Comparison of ENCODE assay signal across 17 cellular contexts in the genomic region with DNA sequence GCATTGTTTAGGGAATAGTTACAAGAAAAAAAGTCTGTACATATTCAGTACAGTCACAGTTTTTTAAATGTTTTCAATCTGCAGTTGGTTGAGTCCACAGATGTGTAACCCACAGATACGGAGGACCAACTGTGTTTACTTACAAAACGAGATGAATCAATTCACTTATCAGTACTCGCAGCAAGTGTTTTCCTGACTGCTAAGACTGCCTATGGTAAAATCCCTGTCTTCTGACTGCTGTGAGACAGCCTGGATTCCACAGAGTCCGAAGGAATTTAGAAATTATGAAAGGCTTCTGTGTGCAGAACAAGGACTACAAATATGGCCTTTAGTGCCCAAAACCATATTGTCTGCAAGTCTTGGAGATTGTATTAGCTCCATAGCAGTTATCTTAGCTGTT. TPM values are rescaled to one million over a fixed set of nuclear protein-coding genes. Genes with fewer than 3 reads are reported as not detected.
DNase-seq lines count a peak whose midpoint lies in the region; ATAC-seq and TF ChIP-seq lines count a peak whose summit lies in the region.
"Had no signal": no experiment of that assay in that cellular context is flagged by ENCODE, and none has a peak within 500 bp of the region (broad histone marks: within the 10 kb centered on the region; RNA-seq: fewer than 3 reads in every experiment).

No MANE protein-coding gene starts in this region.

- no peak for TF ChIP-seq EP300 in sigmoid colon (IDR thresholded peaks at IDR 0.05)

- no peak overlapping the region for H3K4me3 ChIP-seq in fibroblast of the aortic adventitia (ENCODE audit: low read depth, low read length)
- no peak overlapping the region for H3K4me3 ChIP-seq in sigmoid colon
- H3K4me3 ChIP-seq: A549, colonic mucosa, lung had no signal

- peak; percentile 39 for DNase-seq in activated CD8-positive, alpha-beta memory T cell treated with anti-CD3 and anti-CD28 coated beads, Interleukin-2, amount 10 ng/mL, durations not matched to agents 7 days and 5 days
- DNase-seq in activated CD8-positive, alpha-beta memory T cell treated with anti-CD3 and anti-CD28 coated beads, Interleukin-2, amount 50 U/mL, for 48 hours = no peak
- no peak for DNase-seq in activated T-helper 2 cell treated with anti-CD3 and anti-CD28 coated beads, Interferon-gamma antibody, Interleukin-2, Interleukin-4, amounts not matched to agents 10 μg/mL and 5 μg/mL and 100 μg/mL, durations not matched to agents 14 hours and 24 hours and 36 hours (ENCODE audit: low spot score)
- peak; percentile 45 for DNase-seq in fibroblast of the aortic adventitia (ENCODE audit: low read depth)
- no peak for DNase-seq in sigmoid colon
- no peak for DNase-seq in NCI-H446 treated with DMSO at 0.1 percent for 48 hours (lab: John Stamatoyannopoulos, UW)
- no peak for DNase-seq in HuH-7 (ENCODE audit: low spot score)
- no peak for DNase-seq in inferior parietal cortex (ENCODE audit: extremely low spot score)
- DNase-seq: colonic mucosa; EL; KBM-7; NCI-H2107; posterior cingulate gyrus; stimulated activated CD4-positive, alpha-beta T cell treated with anti-CD3 and anti-CD28 coated beads, Interleukin-4, amount 100 ng/mL, for 24 hours; T-helper 9 cell had no signal

- H3K4me1 ChIP-seq in sigmoid colon = peaks cover 0 to 19% (median 2%) of the 10 kb centered on the region in 4 donors
- H3K4me1 ChIP-seq: A549, colonic mucosa had no signal

- H3K4me3 Mint-ChIP-seq in activated CD8-positive, alpha-beta memory T cell treated with anti-CD3 and anti-CD28 coated beads, Interleukin-2, amount 10 ng/mL, durations not matched to agents 7 days and 5 days = peak overlapping the region; percentile 52
- H3K4me3 Mint-ChIP-seq in activated T-helper 2 cell treated with anti-CD3 and anti-CD28 coated beads, Interferon-gamma antibody, Interleukin-2, Interleukin-4, amounts not matched to agents 10 μg/mL and 5 μg/mL and 100 μg/mL, durations not matched to agents 14 hours and 24 hours and 36 hours (ENCODE audit: low read depth) = no peak overlapping the region

- H3K4me1 Mint-ChIP-seq in activated CD8-positive, alpha-beta memory T cell treated with anti-CD3 and anti-CD28 coated beads, Interleukin-2, amount 10 ng/mL, durations not matched to agents 7 days and 5 days = peaks cover 93% of the 10 kb centered on the region
- peaks cover 85% of the 10 kb centered on the region for H3K4me1 Mint-ChIP-seq in activated T-helper 2 cell treated with anti-CD3 and anti-CD28 coated beads, Interferon-gamma antibody, Interleukin-2, Interleukin-4, amounts not matched to agents 10 μg/mL and 5 μg/mL and 100 μg/mL, durations not matched to agents 14 hours and 24 hours and 36 hours (ENCODE audit: low read depth)

- CTCF ChIA-PET in activated CD8-positive, alpha-beta memory T cell treated with anti-CD3 and anti-CD28 coated beads, Interleukin-2, amount 10 ng/mL, durations not matched to agents 7 days and 5 days (lab: Charles Lee) = interaction anchor here (0.7 to 1.8 kb wide), 5 partner anchors 9 to 44 kb away, joined by 3 to 9 read pairs (median 4); no protein-coding TSS in a partner anchor

- H3K9me3 Mint-ChIP-seq in activated CD8-positive, alpha-beta memory T cell treated with anti-CD3 and anti-CD28 coated beads, Interleukin-2, amount 10 ng/mL, durations not matched to agents 7 days and 5 days (ENCODE audit: low read depth) = no peaks in the 10 kb centered on the region
- no peaks in the 10 kb centered on the region for H3K9me3 Mint-ChIP-seq in activated T-helper 2 cell treated with anti-CD3 and anti-CD28 coated beads, Interferon-gamma antibody, Interleukin-2, Interleukin-4, amounts not matched to agents 10 μg/mL and 5 μg/mL and 100 μg/mL, durations not matched to agents 14 hours and 24 hours and 36 hours

- TF ChIP-seq POLR2A in sigmoid colon (IDR thresholded peaks at IDR 0.05) = no peak

- H3K36me3 Mint-ChIP-seq in activated CD8-positive, alpha-beta memory T cell treated with anti-CD3 and anti-CD28 coated beads, Interleukin-2, amount 10 ng/mL, durations not matched to agents 7 days and 5 days = peaks cover 33% of the 10 kb centered on the region
- peaks cover 42% of the 10 kb centered on the region for H3K36me3 Mint-ChIP-seq in activated T-helper 2 cell treated with anti-CD3 and anti-CD28 coated beads, Interferon-gamma antibody, Interleukin-2, Interleukin-4, amounts not matched to agents 10 μg/mL and 5 μg/mL and 100 μg/mL, durations not matched to agents 14 hours and 24 hours and 36 hours (ENCODE audit: low read depth)

- H3K27ac ChIP-seq in sigmoid colon = peak overlapping the region in 3 of 4 donors; percentile 2 to 23 (median 11)
- H3K27ac ChIP-seq: A549, colonic mucosa had no signal

- no peaks in the 10 kb centered on the region for H3K9me3 ChIP-seq in sigmoid colon
- H3K9me3 ChIP-seq: A549, colonic mucosa had no signal

- no peak for ATAC-seq in activated CD8-positive, alpha-beta memory T cell treated with anti-CD3 and anti-CD28 coated beads, Interleukin-2, amount 10 ng/mL, durations not matched to agents 7 days and 5 days
- ATAC-seq: A549 had no signal

- no peaks in the 10 kb centered on the region for H3K36me3 ChIP-seq in sigmoid colon
- H3K36me3 ChIP-seq: colonic mucosa had no signal

- 51 to 67% methylated on average over 4 of the region's 4 CpGs for WGBS in sigmoid colon, 2 donors

- TF ChIP-seq CTCF in fibroblast of the aortic adventitia (IDR thresholded peaks at IDR 0.05; ENCODE audit: insufficient read depth, low read length) (no peak), sigmoid colon (IDR thresholded peaks at IDR 0.05) (no peak)

- intact Hi-C loops in activated T-helper 2 cell treated with anti-CD3 and anti-CD28 coated beads, Interferon-gamma antibody, Interleukin-2, Interleukin-4, amounts not matched to agents 10 μg/mL and 5 μg/mL and 100 μg/mL, durations not matched to agents 14 hours and 24 hours and 36 hours (cut with micrococcal nuclease) = no loop called here
- intact Hi-C loops in sigmoid colon (cut with DNase I) = no loop called here

- H3K27me3 ChIP-seq in sigmoid colon = no peaks in the 10 kb centered on the region
- H3K27me3 ChIP-seq: colonic mucosa had no signal

- H3K27me3 Mint-ChIP-seq in activated CD8-positive, alpha-beta memory T cell treated with anti-CD3 and anti-CD28 coated beads, Interleukin-2, amount 10 ng/mL, durations not matched to agents 7 days and 5 days = no peaks in the 10 kb centered on the region
- H3K27me3 Mint-ChIP-seq in activated T-helper 2 cell treated with anti-CD3 and anti-CD28 coated beads, Interferon-gamma antibody, Interleukin-2, Interleukin-4, amounts not matched to agents 10 μg/mL and 5 μg/mL and 100 μg/mL, durations not matched to agents 14 hours and 24 hours and 36 hours (ENCODE audit: low read depth) = no peaks in the 10 kb centered on the region

- peak overlapping the region; percentile 94 for H3K27ac Mint-ChIP-seq in activated CD8-positive, alpha-beta memory T cell treated with anti-CD3 and anti-CD28 coated beads, Interleukin-2, amount 10 ng/mL, durations not matched to agents 7 days and 5 days
- peak overlapping the region; percentile 68 for H3K27ac Mint-ChIP-seq in activated T-helper 2 cell treated with anti-CD3 and anti-CD28 coated beads, Interferon-gamma antibody, Interleukin-2, Interleukin-4, amounts not matched to agents 10 μg/mL and 5 μg/mL and 100 μg/mL, durations not matched to agents 14 hours and 24 hours and 36 hours

RNA-seq across cellular contexts. Expression of gene C1QTNF9, which starts 45.7 kb away (rescaled TPM):
- total RNA-seq in activated CD8-positive, alpha-beta memory T cell treated with anti-CD3 and anti-CD28 coated beads, Interleukin-2, amount 10 ng/mL, durations not matched to agents 7 days and 5 days = not detected
- total RNA-seq in activated T-helper 2 cell treated with anti-CD3 and anti-CD28 coated beads, Interferon-gamma antibody, Interleukin-2, Interleukin-4, amounts not matched to agents 10 μg/mL and 5 μg/mL and 100 μg/mL, durations not matched to agents 14 hours and 24 hours and 36 hours = not detected in 2 replicates
- total RNA-seq in fibroblast of the aortic adventitia (ENCODE audit: low replicate concordance) (not detected in 2 replicates), sigmoid colon (1 to 10 TPM in 1 of 4 donors, under 1 TPM in 1, not detected in 2; 0.82 to 2.2 TPM)
- under 1 TPM in 1 of 3 donors, not detected in 2; 0.19 TPM for polyA plus RNA-seq in sigmoid colon
- polyA plus RNA-seq: A549 had no signal

Comparison
In these comparisons a context has a peak if more than half of its experiments do, and no peak if none do; other contexts are left out.
1. DNase-seq: peak in activated CD8-positive, alpha-beta memory T cell treated with anti-CD3 and anti-CD28 coated beads, Interleukin-2, amount 10 ng/mL, durations not matched to agents 7 days and 5 days (single experiment) and fibroblast of the aortic adventitia (single experiment); none in activated CD8-positive, alpha-beta memory T cell treated with anti-CD3 and anti-CD28 coated beads, Interleukin-2, amount 50 U/mL, for 48 hours (single experiment), activated T-helper 2 cell treated with anti-CD3 and anti-CD28 coated beads, Interferon-gamma antibody, Interleukin-2, Interleukin-4, amounts not matched to agents 10 μg/mL and 5 μg/mL and 100 μg/mL, durations not matched to agents 14 hours and 24 hours and 36 hours (single experiment), sigmoid colon (single experiment), NCI-H446 treated with DMSO at 0.1 percent for 48 hours (single experiment), HuH-7 (single experiment) and inferior parietal cortex (single experiment).